In the genomic region with DNA sequence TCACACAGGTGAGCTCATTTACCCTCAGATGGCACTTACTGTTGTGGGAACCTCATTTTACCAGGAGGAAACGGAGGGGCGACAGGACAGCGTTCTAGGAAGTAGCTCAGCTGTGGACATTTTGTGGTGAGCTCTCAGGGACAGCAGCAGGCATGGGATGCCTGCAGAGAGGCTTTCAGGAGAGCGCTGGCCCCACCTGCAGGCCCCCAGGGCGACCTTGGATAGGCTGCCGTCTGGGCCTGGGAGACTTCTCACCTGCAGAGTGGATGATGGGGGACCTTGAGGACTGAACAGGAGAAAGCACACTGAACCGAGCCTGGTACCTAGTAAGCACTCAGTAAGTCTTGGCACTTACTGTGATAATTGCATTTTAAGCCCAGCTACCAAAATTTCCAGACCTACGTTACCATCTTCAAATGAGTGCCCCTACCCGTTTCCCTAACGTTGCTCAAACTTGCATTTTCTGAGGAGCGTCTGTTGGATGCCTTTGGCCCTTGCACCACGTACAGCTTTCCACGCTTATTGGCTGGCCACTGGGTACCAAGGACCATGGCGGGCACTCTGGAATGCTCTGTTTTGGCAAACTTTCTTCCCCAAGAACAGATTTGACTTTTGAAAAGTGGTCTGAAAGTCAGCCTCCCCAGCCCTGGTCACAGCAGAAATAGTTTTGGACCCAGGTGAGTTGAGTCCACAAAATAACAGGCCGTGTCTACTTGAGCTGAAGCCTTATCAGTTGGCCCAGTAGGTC, we compare ENCODE assay signal across 11 cellular contexts.
"Had no signal": no experiment of that assay in that cellular context is flagged by ENCODE, and none has a peak within 500 bp of the region (broad histone marks: within the 10 kb centered on the region; RNA-seq: fewer than 3 reads in every experiment).

No MANE protein-coding gene starts in this region.

- H3K4me1 ChIP-seq: neural progenitor cell, vagina had no signal

- H3K9me3 ChIP-seq: ovary, vagina had no signal

- H2AFZ ChIP-seq: neural progenitor cell had no signal

- H3K27me3 ChIP-seq: cardiac muscle cell, neural progenitor cell, ovary, vagina had no signal

- H3K4me3 Mint-ChIP-seq: activated naive CD4-positive, alpha-beta T cell treated with anti-CD3 and anti-CD28 coated beads, Interleukin-2, amount 10 ng/mL, durations not matched to agents 7 days and 5 days; mesothelial cell of epicardium; neural progenitor cell; stimulated activated naive CD8-positive, alpha-beta T cell treated with anti-CD3 and anti-CD28 coated beads, Interleukin-15, Interleukin-2, amounts not matched to agents 100 ng/mL and 50 ng/mL, for 24 hours; T-helper 17 cell had no signal

- DNase-seq: activated naive CD4-positive, alpha-beta T cell treated with anti-CD3 and anti-CD28 coated beads, Interleukin-2, amount 10 ng/mL, durations not matched to agents 7 days and 5 days; ovary; stimulated activated CD4-positive, alpha-beta T cell treated with anti-CD3 and anti-CD28 coated beads, Interleukin-4, amount 100 ng/mL, for 24 hours; T-helper 17 cell had no signal

- H3K27ac ChIP-seq: cardiac muscle cell, neural progenitor cell, ovary, vagina had no signal

- H3K27ac Mint-ChIP-seq: activated naive CD4-positive, alpha-beta T cell treated with anti-CD3 and anti-CD28 coated beads, Interleukin-2, amount 10 ng/mL, durations not matched to agents 7 days and 5 days; activated T-helper 2 cell treated with anti-CD3 and anti-CD28 coated beads, Interferon-gamma antibody, Interleukin-2, Interleukin-4, amounts not matched to agents 10 μg/mL and 5 μg/mL and 100 μg/mL, durations not matched to agents 14 hours and 24 hours and 36 hours; mesothelial cell of epicardium; stimulated activated naive CD8-positive, alpha-beta T cell treated with anti-CD3 and anti-CD28 coated beads, Interleukin-15, Interleukin-2, amounts not matched to agents 100 ng/mL and 50 ng/mL, for 24 hours; T-helper 17 cell had no signal

- H3K9ac ChIP-seq: neural progenitor cell had no signal

- H3K36me3 ChIP-seq: cardiac muscle cell, neural progenitor cell, ovary, vagina had no signal

- H3K36me3 Mint-ChIP-seq: activated naive CD4-positive, alpha-beta T cell treated with anti-CD3 and anti-CD28 coated beads, Interleukin-2, amount 10 ng/mL, durations not matched to agents 7 days and 5 days had no signal

- H3K4me3 ChIP-seq: cardiac muscle cell, neural progenitor cell, ovary, vagina had no signal

- H3K4me1 Mint-ChIP-seq: activated naive CD4-positive, alpha-beta T cell treated with anti-CD3 and anti-CD28 coated beads, Interleukin-2, amount 10 ng/mL, durations not matched to agents 7 days and 5 days; mesothelial cell of epicardium; neural progenitor cell; T-helper 17 cell had no signal

- H3K27me3 Mint-ChIP-seq: activated naive CD4-positive, alpha-beta T cell treated with anti-CD3 and anti-CD28 coated beads, Interleukin-2, amount 10 ng/mL, durations not matched to agents 7 days and 5 days; stimulated activated naive CD8-positive, alpha-beta T cell treated with anti-CD3 and anti-CD28 coated beads, Interleukin-15, Interleukin-2, amounts not matched to agents 100 ng/mL and 50 ng/mL, for 24 hours; T-helper 17 cell had no signal

- H3K4me2 ChIP-seq: neural progenitor cell had no signal

- ATAC-seq: activated CD4-positive, CD25-positive, alpha-beta regulatory T cell treated with anti-CD3 and anti-CD28 coated beads, Interleukin-2, amount 50 U/mL, for 24 hours; T-helper 17 cell had no signal
